ENCODE assay signal across 19 cellular contexts in the genomic region with DNA sequence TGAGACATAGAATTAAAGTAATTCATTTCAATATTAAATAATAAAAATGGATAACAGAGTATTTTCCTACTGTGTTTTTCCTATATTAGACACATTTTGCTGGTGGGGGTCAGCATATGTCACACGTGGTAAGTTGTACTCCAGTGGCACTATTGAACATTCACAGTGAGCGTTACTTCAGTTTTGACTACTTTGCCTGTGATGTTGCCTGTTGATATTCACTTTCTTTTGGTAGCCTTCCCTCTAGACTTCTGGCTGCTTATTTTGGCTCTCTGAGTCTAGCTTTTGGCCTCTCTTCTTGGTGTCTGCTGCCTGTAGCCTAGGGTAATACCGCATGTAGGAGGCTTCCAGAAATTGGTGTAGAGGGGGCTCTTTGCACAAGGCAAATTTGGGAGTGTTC.
"Had no signal": no experiment of that assay in that cellular context is flagged by ENCODE, and none has a peak within 500 bp of the region (broad histone marks: within the 10 kb centered on the region; RNA-seq: fewer than 3 reads in every experiment).

No MANE protein-coding gene starts in this region.

- ATAC-seq: activated CD8-positive, alpha-beta memory T cell treated with anti-CD3 and anti-CD28 coated beads, Interleukin-2, amount 10 ng/mL, durations not matched to agents 7 days and 5 days; activated naive CD4-positive, alpha-beta T cell treated with anti-CD3 and anti-CD28 coated beads, Interleukin-2, amount 50 U/mL, for 72 hours; esophagus mucosa; foreskin keratinocyte; heart right ventricle; naive thymus-derived CD8-positive, alpha-beta T cell; right cardiac atrium; upper lobe of right lung had no signal

- H3K4me3 ChIP-seq: breast epithelium, heart right ventricle, suprapubic skin, tibial artery, upper lobe of right lung had no signal

- DNase-seq: activated CD4-positive, alpha-beta memory T cell treated with anti-CD3 and anti-CD28 coated beads, Interleukin-2, amount 10 ng/mL, durations not matched to agents 7 days and 5 days; activated CD4-positive, alpha-beta T cell treated with anti-CD3 and anti-CD28 coated beads, Interleukin-2, amount 10 ng/mL, durations not matched to agents 7 days and 5 days; activated CD4-positive, CD25-positive, alpha-beta regulatory T cell treated with anti-CD3 and anti-CD28 coated beads, Interleukin-2, amount 50 U/mL, for 72 hours; activated CD8-positive, alpha-beta memory T cell treated with anti-CD3 and anti-CD28 coated beads, Interleukin-2, amount 10 ng/mL, durations not matched to agents 7 days and 5 days; activated T-cell treated with anti-CD3 and anti-CD28 coated beads, Interleukin-2, amount 50 U/mL, for 48 hours; central memory CD4-positive, alpha-beta T cell; foreskin keratinocyte; heart right ventricle; naive thymus-derived CD8-positive, alpha-beta T cell; occipital lobe; posterior cingulate gyrus; right cardiac atrium; stimulated activated naive CD4-positive, alpha-beta T cell; tibial artery; upper lobe of right lung had no signal
